Comparison of ENCODE assay signal across 22 cellular contexts in genomic region chr9:114399381-114399780, GRCh38. TPM values are rescaled to one million over a fixed set of nuclear protein-coding genes. Genes with fewer than 3 reads are reported as not detected.
DNase-seq lines count a peak whose midpoint lies in the region; ATAC-seq and TF ChIP-seq lines count a peak whose summit lies in the region.
"Had no signal": no experiment of that assay in that cellular context is flagged by ENCODE, and none has a peak within 500 bp of the region (broad histone marks: within the 10 kb centered on the region; RNA-seq: fewer than 3 reads in every experiment).

No MANE protein-coding gene starts in this region.

- no peak for ATAC-seq in central memory CD8-positive, alpha-beta T cell (replicated peaks; ENCODE audit: extremely low read depth, poor library complexity, severe bottlenecking)
- no peak for ATAC-seq in naive thymus-derived CD8-positive, alpha-beta T cell
- ATAC-seq in HG02759 (IDR thresholded peaks at IDR 0.05; ENCODE audit: unreplicated experiment) (no peak), heart right ventricle (no peak)
- no peak for ATAC-seq in stimulated activated effector memory CD8-positive, alpha-beta T cell treated with anti-CD3 and anti-CD28 coated beads, Interleukin-12 subunit alpha, Interleukin-12 subunit beta, amount 100 ng/mL, for 72 hours

- H3K4me3 Mint-ChIP-seq in central memory CD8-positive, alpha-beta T cell = peak overlapping the region; percentile 98
- peak overlapping the region in 4 of 10 donors; percentile 22 to 52 (median 32) for H3K4me3 Mint-ChIP-seq in naive thymus-derived CD8-positive, alpha-beta T cell
- H3K4me3 Mint-ChIP-seq in stimulated activated effector memory CD8-positive, alpha-beta T cell treated with anti-CD3 and anti-CD28 coated beads, Interleukin-12 subunit alpha, Interleukin-12 subunit beta, amount 100 ng/mL, for 72 hours = no peak overlapping the region

- H3K9me3 Mint-ChIP-seq in central memory CD8-positive, alpha-beta T cell = no peaks in the 10 kb centered on the region
- no peaks in the 10 kb centered on the region for H3K9me3 Mint-ChIP-seq in naive thymus-derived CD8-positive, alpha-beta T cell
- no peaks in the 10 kb centered on the region for H3K9me3 Mint-ChIP-seq in stimulated activated effector memory CD8-positive, alpha-beta T cell treated with anti-CD3 and anti-CD28 coated beads, Interleukin-12 subunit alpha, Interleukin-12 subunit beta, amount 100 ng/mL, for 72 hours

- WGBS in heart right ventricle, 2 donors = 89 to 91% methylated on average over 4 of the region's 4 CpGs

- no peaks in the 10 kb centered on the region for H3K36me3 ChIP-seq in heart right ventricle
- H3K36me3 ChIP-seq: HAP-1, MG63 had no signal

- H3K4me3 ChIP-seq in heart right ventricle = no peak overlapping the region
- H3K4me3 ChIP-seq: MG63 had no signal

- POLR2A ChIA-PET in naive thymus-derived CD8-positive, alpha-beta T cell (lab: Charles Lee) = interaction anchor here (0.8 to 34.1 kb wide), 3 partner anchors 14 to 249 kb away, joined by 3 to 1589 read pairs (median 214); partner anchors contain the start of gene AKNA

- intact Hi-C loops in heart right ventricle (cut with DNase I) = loop anchor here in 2 of 10 donors (5.0 to 10.0 kb wide), 2 partner anchors 52 to 185 kb away; partner anchors contain the start of gene ATP6V1G1 (in 1 of the 2)

- peaks cover 33% of the 10 kb centered on the region for H3K4me1 Mint-ChIP-seq in central memory CD8-positive, alpha-beta T cell
- peaks cover 22 to 42% (median 36%) of the 10 kb centered on the region in 4 donors for H3K4me1 Mint-ChIP-seq in naive thymus-derived CD8-positive, alpha-beta T cell
- peaks cover 32% of the 10 kb centered on the region for H3K4me1 Mint-ChIP-seq in stimulated activated effector memory CD8-positive, alpha-beta T cell treated with anti-CD3 and anti-CD28 coated beads, Interleukin-12 subunit alpha, Interleukin-12 subunit beta, amount 100 ng/mL, for 72 hours

- no peaks in the 10 kb centered on the region for H3K27me3 ChIP-seq in heart right ventricle
- H3K27me3 ChIP-seq: MG63 had no signal

- no peaks in the 10 kb centered on the region for H3K9me3 ChIP-seq in heart right ventricle
- H3K9me3 ChIP-seq: HAP-1, MG63, SK-N-SH had no signal

- no peaks in the 10 kb centered on the region for H3K27me3 Mint-ChIP-seq in central memory CD8-positive, alpha-beta T cell
- H3K27me3 Mint-ChIP-seq in naive thymus-derived CD8-positive, alpha-beta T cell = no peaks in the 10 kb centered on the region

- peaks cover 0 to 40% (median 23%) of the 10 kb centered on the region in 9 donors for H3K4me1 ChIP-seq in heart right ventricle

- DNase-seq in DMS79 treated with DMSO at 0.1 percent for 48 hours (lab: John Stamatoyannopoulos, UW) (peak; percentile 33), DMS79 (lab: John Stamatoyannopoulos, UW) (no peak), NCI-H1105 (lab: John Stamatoyannopoulos, UW) (peak; percentile 3), heart right ventricle (no peak)
- DNase-seq in central memory CD8-positive, alpha-beta T cell (ENCODE audit: low spot score in 2 of 2) = no peak
- no peak for DNase-seq in naive thymus-derived CD8-positive, alpha-beta T cell
- no peak for DNase-seq in stimulated activated effector memory CD8-positive, alpha-beta T cell treated with anti-CD3 and anti-CD28 coated beads, Interleukin-12 subunit alpha, Interleukin-12 subunit beta, amount 100 ng/mL, for 72 hours (ENCODE audit: low spot score in 2 of 2)
- DNase-seq: 8988T, GDM1, IMR-90, Karpas-422, MG63, NCI-H1048, NCI-H146, NCI-H2081, NCI-H2227 treated with DMSO at 0.1 percent for 48 hours, NCI-H510A treated with DMSO at 0.1 percent for 48 hours, NCI-H82, SHP77 treated with DMSO at 0.1 percent for 48 hours, SK-N-SH had no signal

- H3K27ac ChIP-seq in heart right ventricle = no peak overlapping the region

- H3K27ac Mint-ChIP-seq in central memory CD8-positive, alpha-beta T cell (ENCODE audit: low read depth) = no peak overlapping the region
- peak overlapping the region in 6 of 10 donors; percentile 28 to 100 (median 60) for H3K27ac Mint-ChIP-seq in naive thymus-derived CD8-positive, alpha-beta T cell
- no peak overlapping the region for H3K27ac Mint-ChIP-seq in stimulated activated effector memory CD8-positive, alpha-beta T cell treated with anti-CD3 and anti-CD28 coated beads, Interleukin-12 subunit alpha, Interleukin-12 subunit beta, amount 100 ng/mL, for 72 hours

- TF ChIP-seq CTCF in heart right ventricle (IDR thresholded peaks at IDR 0.05) = no peak

- peaks cover 19% of the 10 kb centered on the region for H3K36me3 Mint-ChIP-seq in central memory CD8-positive, alpha-beta T cell (ENCODE audit: insufficient read depth)
- no peaks in the 10 kb centered on the region for H3K36me3 Mint-ChIP-seq in naive thymus-derived CD8-positive, alpha-beta T cell
- peaks cover 45% of the 10 kb centered on the region for H3K36me3 Mint-ChIP-seq in stimulated activated effector memory CD8-positive, alpha-beta T cell treated with anti-CD3 and anti-CD28 coated beads, Interleukin-12 subunit alpha, Interleukin-12 subunit beta, amount 100 ng/mL, for 72 hours

RNA-seq across cellular contexts. Expression of gene AKNA, which starts 11.6 kb away (rescaled TPM):
- 100 to 1,000 TPM; 425 to 430 TPM for total RNA-seq in naive thymus-derived CD8-positive, alpha-beta T cell
- 10 to 100 TPM; 12.7 to 31.6 (median 21.3) TPM for polyA plus RNA-seq in naive thymus-derived CD8-positive, alpha-beta T cell
- total RNA-seq in heart right ventricle = 10 to 100 TPM in 1 of 10 donors, 1 to 10 TPM in 9; 2.7 to 20.5 (median 4.6) TPM
- 1 to 10 TPM; 3.7 to 7.1 TPM for polyA plus RNA-seq in heart right ventricle

Comparison
In these comparisons a context has a peak if more than half of its experiments do, and no peak if none do; other contexts are left out.
1. DNase-seq: peak in DMS79 treated with DMSO at 0.1 percent for 48 hours (single experiment) and NCI-H1105 (single experiment); none in DMS79 (single experiment), central memory CD8-positive, alpha-beta T cell (0 of 2), naive thymus-derived CD8-positive, alpha-beta T cell (0 of 10), heart right ventricle (0 of 2) and stimulated activated effector memory CD8-positive, alpha-beta T cell treated with anti-CD3 and anti-CD28 coated beads, Interleukin-12 subunit alpha, Interleukin-12 subunit beta, amount 100 ng/mL, for 72 hours (0 of 2).
2. H3K27ac Mint-ChIP-seq: peak in naive thymus-derived CD8-positive, alpha-beta T cell (6 of 10); none in central memory CD8-positive, alpha-beta T cell (single experiment) and stimulated activated effector memory CD8-positive, alpha-beta T cell treated with anti-CD3 and anti-CD28 coated beads, Interleukin-12 subunit alpha, Interleukin-12 subunit beta, amount 100 ng/mL, for 72 hours (single experiment).
3. RNA of gene AKNA, which starts 11.6 kb away (total RNA-seq): 425 to 430 TPM in naive thymus-derived CD8-positive, alpha-beta T cell; 2.7 to 20.5 TPM in heart right ventricle; every median in the first group is over 10 times any median in the second.